Comparison of ENCODE assay signal across 23 cellular contexts in the genomic region with DNA sequence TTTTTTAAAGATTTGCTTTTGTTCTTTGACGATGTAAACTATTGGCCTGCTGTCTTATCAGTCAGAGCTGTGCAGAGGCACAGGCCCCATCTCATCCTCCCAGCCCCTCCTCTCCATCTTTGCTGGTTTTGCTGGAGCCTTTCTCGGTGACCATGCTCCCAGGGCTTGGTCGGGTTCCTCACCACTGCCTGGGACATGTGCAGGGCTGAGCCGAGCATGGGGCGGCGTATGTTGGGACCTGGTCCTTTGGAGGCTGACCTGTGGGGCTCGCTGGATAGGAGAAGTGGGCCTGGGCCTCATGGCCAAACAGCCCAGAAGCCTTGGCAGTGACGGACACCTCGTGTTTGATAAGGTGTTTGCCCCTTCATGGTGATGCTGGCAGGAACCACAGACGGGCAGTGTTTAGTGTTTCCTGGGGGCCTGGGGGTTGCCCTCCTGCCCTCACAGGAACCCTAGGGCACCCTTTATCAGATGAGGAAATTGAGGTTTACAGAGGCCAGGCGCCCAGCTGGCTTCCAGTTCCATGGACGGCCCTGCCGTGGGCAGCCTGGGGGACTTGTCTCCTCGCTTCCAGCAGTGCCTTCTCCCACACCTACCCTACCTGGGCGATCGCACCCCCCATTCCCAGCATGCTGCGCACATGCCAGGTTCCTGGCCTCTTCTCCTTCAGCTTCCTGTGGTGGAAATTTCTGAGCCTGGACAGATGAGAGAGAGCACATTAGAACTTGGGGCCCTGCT. TPM values are rescaled to one million over a fixed set of nuclear protein-coding genes. Genes with fewer than 3 reads are reported as not detected.
"Had no signal": no experiment of that assay in that cellular context is flagged by ENCODE, and none has a peak within 500 bp of the region (broad histone marks: within the 10 kb centered on the region; RNA-seq: fewer than 3 reads in every experiment).

No MANE protein-coding gene starts in this region.

- H2AFZ ChIP-seq: hepatocyte, neural progenitor cell had no signal

- H3K27me3 Mint-ChIP-seq: memory B cell had no signal

- FAIRE-seq: kidney had no signal

- H3K27ac ChIP-seq: colonic mucosa, hepatocyte, left ventricle myocardium inferior, lower lobe of right lung, neural progenitor cell, psoas muscle, right lobe of liver, stomach had no signal

- H3K27me3 ChIP-seq: colonic mucosa, hepatocyte, neural progenitor cell, right lobe of liver, stomach had no signal

- H3K79me2 ChIP-seq: hepatocyte had no signal

- H3K4me2 ChIP-seq: hepatocyte, neural progenitor cell had no signal

- H3K27ac Mint-ChIP-seq: memory B cell, mesothelial cell of epicardium, natural killer cell, neural progenitor cell had no signal

- H3K4me1 Mint-ChIP-seq: mesothelial cell of epicardium, neural progenitor cell had no signal

- H3K9ac ChIP-seq: neural progenitor cell had no signal

- H3K9me3 Mint-ChIP-seq: memory B cell, mesothelial cell of epicardium, natural killer cell, neural progenitor cell had no signal

- H3K4me1 ChIP-seq: colonic mucosa, left ventricle myocardium inferior, lower lobe of right lung, neural progenitor cell, psoas muscle, right lobe of liver, stomach had no signal

- H3K36me3 ChIP-seq: neural progenitor cell had no signal

- DNase-seq: colonic mucosa; dermis blood vessel endothelial cell; foreskin melanocyte; head of caudate nucleus; kidney; left cardiac atrium; left ventricle myocardium inferior; lower lobe of right lung; natural killer cell; psoas muscle; retina; right lobe of liver; stimulated activated CD4-positive, alpha-beta T cell treated with anti-CD3 and anti-CD28 coated beads, Interleukin-15, amount 100 ng/mL, for 24 hours; stimulated activated CD4-positive, alpha-beta T cell treated with anti-CD3 and anti-CD28 coated beads, Interleukin-1b, Interleukin-23, amount 100 ng/mL, for 48 hours; stimulated activated CD4-positive, alpha-beta T cell treated with anti-CD3 and anti-CD28 coated beads, Interleukin-4, amount 100 ng/mL, for 24 hours; stimulated activated naive CD4-positive, alpha-beta T cell; stomach; trophoblast cell had no signal

- ATAC-seq: left cardiac atrium, lower lobe of right lung, natural killer cell, right lobe of liver had no signal

- H3K9me3 ChIP-seq: colonic mucosa, left ventricle myocardium inferior, lower lobe of right lung, psoas muscle, right lobe of liver, stomach had no signal

- H3K4me3 Mint-ChIP-seq: memory B cell, mesothelial cell of epicardium, natural killer cell, neural progenitor cell had no signal

- H3K4me3 ChIP-seq: colonic mucosa, hepatocyte, left ventricle myocardium inferior, lower lobe of right lung, neural progenitor cell, psoas muscle, right lobe of liver, stomach had no signal

RNA-seq across cellular contexts. Expression of a gene that starts 31.2 kb away (rescaled TPM):
- total RNA-seq: dermis blood vessel endothelial cell, stomach had no signal

RNA-seq across cellular contexts. Expression of a gene that starts 38.2 kb away (rescaled TPM):
- total RNA-seq: dermis blood vessel endothelial cell, urinary bladder had no signal
